23 cellular contexts compared by ENCODE assay signal in the genomic region with DNA sequence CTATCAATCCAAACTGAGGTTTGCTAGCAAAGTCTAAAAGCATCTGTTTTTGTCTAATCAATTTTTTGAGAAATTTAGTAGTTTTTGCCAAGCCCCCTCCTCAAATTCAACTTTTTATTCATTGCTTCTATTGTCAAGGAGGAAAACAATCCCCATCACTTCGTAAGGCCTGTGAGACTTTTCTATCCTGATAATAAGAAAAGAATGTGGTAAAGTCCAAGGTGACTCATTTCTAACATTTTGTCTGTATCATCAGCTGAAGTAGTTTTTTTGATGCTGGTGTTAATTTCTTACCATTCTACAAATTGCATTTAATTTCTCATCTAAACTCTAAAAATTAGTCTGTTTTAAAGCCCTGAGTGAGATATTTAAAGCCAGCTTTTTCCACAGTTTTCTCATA. TPM values are rescaled to one million over a fixed set of nuclear protein-coding genes. Genes with fewer than 3 reads are reported as not detected.
DNase-seq lines count a peak whose midpoint lies in the region; ATAC-seq, FAIRE-seq and TF ChIP-seq lines count a peak whose summit lies in the region.
"Had no signal": no experiment of that assay in that cellular context is flagged by ENCODE, and none has a peak within 500 bp of the region (broad histone marks: within the 10 kb centered on the region; RNA-seq: fewer than 3 reads in every experiment).

No MANE protein-coding gene starts in this region.

- H3K27ac ChIP-seq in IMR-90 (ENCODE audit: insufficient read depth, low read length) (no peak overlapping the region), GM12878 (ENCODE audit: control insufficient read depth, insufficient read depth) (no peak overlapping the region), body of pancreas (no peak overlapping the region)
- H3K27ac ChIP-seq: lower lobe of right lung, right lobe of liver, stomach, WERI-Rb-1 had no signal

- no CpG with 5 or more reads among the region's 1 CpG for whole genome bisulfite sequencing in IMR-90 (ENCODE audit: extremely low coverage in 2 of 2, insufficient read length in 1 of 2), 2 experiments
- 8% methylated on average over 1 of the region's 1 CpG for WGBS in GM12878 (ENCODE audit: insufficient coverage, insufficient replicate concordance, low lambda C conversion rate, missing lambda C conversion rate)
- 83 to 94% methylated on average over 1 of the region's 1 CpG for WGBS in body of pancreas, 2 donors

- H3K9me3 ChIP-seq in IMR-90 (ENCODE audit: control insufficient read depth, insufficient read depth, low read length) = no peaks in the 10 kb centered on the region
- H3K9me3 ChIP-seq in GM12878 (replicated peaks; ENCODE audit: control insufficient read depth, insufficient read depth, low read length) = no peaks in the 10 kb centered on the region
- no peaks in the 10 kb centered on the region for H3K9me3 ChIP-seq in body of pancreas
- H3K9me3 ChIP-seq: Caco-2, lower lobe of right lung, right lobe of liver, stomach had no signal

- SMC1A ChIA-PET in GM12878 (lab: Charles Lee; ENCODE audit: uncharacterized antibody, unreplicated experiment) = interaction anchor here (1.0 kb wide), 1 partner anchor 16 kb away, joined by 4 read pairs; no protein-coding TSS in a partner anchor

- no peak overlapping the region for H3K4ac ChIP-seq in IMR-90 (ENCODE audit: low read depth, low read length)

- no peak overlapping the region for H2AFZ ChIP-seq in IMR-90 (replicated peaks; ENCODE audit: low read length, poor library complexity)
- H2AFZ ChIP-seq in GM12878 (ENCODE audit: control insufficient read depth, low read depth, low read length) = no peak overlapping the region

- dilution Hi-C loops in IMR-90 (cut with HindIII; ENCODE audit: low sequenced_read_pairs, unreplicated experiment) = no loop called here

- no peak overlapping the region for H3K4me3 ChIP-seq in AG10803 (ENCODE audit: low read length)
- no peak overlapping the region for H3K4me3 ChIP-seq in IMR-90 (ENCODE audit: insufficient read depth, low read depth, low read length)
- no peak overlapping the region for H3K4me3 ChIP-seq in GM12878
- no peak overlapping the region for H3K4me3 ChIP-seq in kidney epithelial cell (ENCODE audit: low read depth, low read length)
- H3K4me3 ChIP-seq in body of pancreas = no peak overlapping the region
- H3K4me3 ChIP-seq: lower lobe of right lung, right lobe of liver, stomach had no signal

- no peaks in the 10 kb centered on the region for H3K79me2 ChIP-seq in GM12878 (ENCODE audit: control insufficient read depth, insufficient read depth, low read length)

- H4K8ac ChIP-seq in IMR-90 (ENCODE audit: low read depth in 2 of 2, low read length in 2 of 2) = no peak overlapping the region

- H3K9me1 ChIP-seq in IMR-90 (ENCODE audit: insufficient read depth, low read length) = no peaks in the 10 kb centered on the region

- TF ChIP-seq RAD21 in IMR-90 (IDR thresholded peaks at IDR 0.05; ENCODE audit: low read length) (no peak), GM12878 (IDR thresholded peaks at IDR 0.05; ENCODE audit: insufficient read depth, low read depth, low read length) (no peak)

- H3K36me3 ChIP-seq in IMR-90 (ENCODE audit: control insufficient read depth, insufficient read depth, low read length) = no peaks in the 10 kb centered on the region
- no peaks in the 10 kb centered on the region for H3K36me3 ChIP-seq in GM12878 (ENCODE audit: control insufficient read depth in 2 of 2, insufficient read depth in 2 of 2, low read length in 1 of 2)
- H3K36me3 ChIP-seq in kidney epithelial cell (ENCODE audit: control insufficient read depth, insufficient read depth, low read length) = no peaks in the 10 kb centered on the region
- no peaks in the 10 kb centered on the region for H3K36me3 ChIP-seq in body of pancreas (replicated peaks in 1 of 2; ENCODE audit: insufficient read depth in 1 of 2, low read depth in 2 of 2)
- H3K36me3 ChIP-seq: lower lobe of right lung, right lobe of liver, stomach, WERI-Rb-1 had no signal

- TF ChIP-seq EP300 in GM12878 (IDR thresholded peaks at IDR 0.05; ENCODE audit: borderline replicate concordance in 1 of 2, control insufficient read depth in 1 of 2, low read depth in 2 of 2, low read length in 2 of 2) = no peak

- FAIRE-seq in GM12878 (lab: Jason Lieb, UNC) (no peak), GM12892 (lab: Jason Lieb, UNC) (no peak)

- no peak overlapping the region for H4K5ac ChIP-seq in IMR-90 (ENCODE audit: low read depth, low read length)

- H4K20me1 ChIP-seq in IMR-90 (ENCODE audit: insufficient read depth, low read length) = no peaks in the 10 kb centered on the region
- H4K20me1 ChIP-seq in GM12878 (ENCODE audit: control insufficient read depth, insufficient read depth) = no peaks in the 10 kb centered on the region

- H4K91ac ChIP-seq in IMR-90 (ENCODE audit: insufficient read depth, low read depth, low read length) = no peak overlapping the region

- TF ChIP-seq POLR2A in IMR-90 (IDR thresholded peaks at IDR 0.05; ENCODE audit: low read depth, low read length) (no peak), GM12878 (IDR thresholded peaks at IDR 0.05; ENCODE audit: low read depth, low read length) (no peak), body of pancreas (IDR thresholded peaks at IDR 0.05) (no peak), GM12892 (IDR thresholded peaks at IDR 0.05; ENCODE audit: low read depth, low read length) (no peak)

- H2BK5ac ChIP-seq in IMR-90 (ENCODE audit: low read depth, low read length, poor library complexity, severe bottlenecking) = no peak overlapping the region

- no peak overlapping the region for H3K56ac ChIP-seq in IMR-90 (ENCODE audit: extremely low read depth, insufficient read depth, low read length)

- no peak overlapping the region for H3K9ac ChIP-seq in IMR-90 (ENCODE audit: low read depth, low read length)
- H3K9ac ChIP-seq in GM12878 (ENCODE audit: control insufficient read depth, insufficient read depth, low read length) = no peak overlapping the region

- H3K27me3 ChIP-seq in IMR-90 (ENCODE audit: control insufficient read depth, insufficient read depth, low read length) (no peaks in the 10 kb centered on the region), GM12878 (replicated peaks in 1 of 2; ENCODE audit: control insufficient read depth in 2 of 2, insufficient read depth in 2 of 2, low read length in 1 of 2) (no peaks in the 10 kb centered on the region), kidney epithelial cell (ENCODE audit: control insufficient read depth, insufficient read depth, low read length) (no peaks in the 10 kb centered on the region), body of pancreas (no peaks in the 10 kb centered on the region)
- H3K27me3 ChIP-seq: right lobe of liver, stomach had no signal

- RAD21 ChIA-PET in GM12878 (lab: Charles Lee; ENCODE audit: unreplicated experiment) = no interaction called here

- no peak overlapping the region; the same call in 1 of the 2 replicates for H3K18ac ChIP-seq in IMR-90 (ENCODE audit: low read depth, low read length)

- no peak overlapping the region for H2BK120ac ChIP-seq in IMR-90 (ENCODE audit: low read depth, low read length)

- TF ChIP-seq CTCF in AG10803 (conservative IDR thresholded peaks at IDR 0.05; ENCODE audit: low read length) = no peak
- TF ChIP-seq CTCF in IMR-90 (conservative IDR thresholded peaks at IDR 0.05; ENCODE audit: low read depth, low read length) = no peak
- no peak for TF ChIP-seq CTCF in GM12878 (IDR thresholded peaks at IDR 0.05 in 2 of 3, conservative IDR thresholded peaks at IDR 0.05 in 1 of 3; ENCODE audit: control insufficient read depth in 2 of 3, extremely low read depth in 1 of 3, insufficient read depth in 1 of 3, low read depth in 3 of 3, low read length in 3 of 3)
- TF ChIP-seq CTCF in kidney epithelial cell (IDR thresholded peaks at IDR 0.05; ENCODE audit: insufficient read depth, low read length, poor library complexity, severe bottlenecking) = no peak
- TF ChIP-seq CTCF in body of pancreas (IDR thresholded peaks at IDR 0.05) = no peak

- intact Hi-C loops in IMR-90 (cut with micrococcal nuclease) (loop anchor here (1.0 kb wide), 1 partner anchor 8 kb away; no protein-coding TSS in a partner anchor), GM12878 (cut with micrococcal nuclease; ENCODE audit: unreplicated experiment) (no loop called here), body of pancreas (cut with DNase I) (no loop called here)

- no peak overlapping the region for H2BK20ac ChIP-seq in IMR-90 (ENCODE audit: low read depth, low read length)

- peak; percentile 31 for DNase-seq in AG10803 (ENCODE audit: low read depth)
- peak; percentile 58 for DNase-seq in IMR-90
- DNase-seq in GM12878 (ENCODE audit: low read depth, low spot score) = no peak
- DNase-seq in kidney epithelial cell (ENCODE audit: low read depth) = peak; percentile 12
- no peak for DNase-seq in OCI-M2 (lab: John Stamatoyannopoulos, UW; ENCODE audit: unreplicated experiment)
- DNase-seq in body of pancreas = no peak
- no peak for DNase-seq in GM12892 (ENCODE audit: insufficient read length)
- DNase-seq: activated CD8-positive, alpha-beta T cell treated with anti-CD3 and anti-CD28 coated beads, Interleukin-2, amount 10 ng/mL, durations not matched to agents 7 days and 5 days; activated naive CD4-positive, alpha-beta T cell treated with anti-CD3 and anti-CD28 coated beads, Interleukin-2, amount 50 U/mL, for 16 hours; activated T-cell treated with anti-CD3 and anti-CD28 coated beads, Interleukin-2, amount 50 U/mL, for 48 hours; Caco-2; cortex of kidney; glutamatergic neuron; H7; lower lobe of right lung; NCI-H2081 treated with DMSO at 0.1 percent for 48 hours; NCI-H510A treated with DMSO at 0.1 percent for 48 hours; right lobe of liver; SHP77; stimulated activated CD4-positive, alpha-beta T cell treated with anti-CD3 and anti-CD28 coated beads, Interleukin-1b, Interleukin-23, amount 100 ng/mL, for 48 hours; stomach; WERI-Rb-1 had no signal

- in situ Hi-C loops in IMR-90 (cut with MboI; ENCODE audit: low sequenced_read_pairs) = no loop called here
- in situ Hi-C loops in GM12878 (cut with MboI) = no loop called here

- H3K4me1 ChIP-seq in IMR-90 (ENCODE audit: control insufficient read depth, insufficient read depth, low read length) = peaks cover 1% of the 10 kb centered on the region; the same call in 1 of the 2 replicates
- no peaks in the 10 kb centered on the region for H3K4me1 ChIP-seq in GM12878 (ENCODE audit: control insufficient read depth, insufficient read depth, low read length)
- no peaks in the 10 kb centered on the region for H3K4me1 ChIP-seq in body of pancreas
- H3K4me1 ChIP-seq: lower lobe of right lung, right lobe of liver had no signal

- no peak for ATAC-seq in IMR-90 (ENCODE audit: low read depth)
- 0 out of 3 replicates have a peak, but pooled peaks have one; percentile 25 for ATAC-seq in GM12878
- ATAC-seq in HG03460 (IDR thresholded peaks at IDR 0.05; ENCODE audit: unreplicated experiment) = no peak
- no peak for ATAC-seq in body of pancreas
- ATAC-seq: activated CD8-positive, alpha-beta T cell treated with anti-CD3 and anti-CD28 coated beads, Interleukin-2, amount 10 ng/mL, durations not matched to agents 7 days and 5 days; lower lobe of right lung; right lobe of liver had no signal

- H2BK15ac ChIP-seq in IMR-90 (ENCODE audit: low read depth, low read length) = no peak overlapping the region

- no TSS peak for BruUV-seq in IMR-90 (replicated peaks; lab: Mats Ljungman, UMichigan)
- BruUV-seq in GM12878 (replicated peaks; lab: Mats Ljungman, UMichigan) = no TSS peak

- H3K14ac ChIP-seq in IMR-90 (replicated peaks; ENCODE audit: low read depth, low read length) = no peak overlapping the region

- H3K79me1 ChIP-seq in IMR-90 (ENCODE audit: low read depth in 1 of 2, low read length in 2 of 2) = no peaks in the 10 kb centered on the region

- POLR2A ChIA-PET in IMR-90 (lab: Charles Lee; ENCODE audit: unreplicated experiment) = no interaction called here
- POLR2A ChIA-PET in GM12878 (lab: Charles Lee) = no interaction called here

- no peak overlapping the region for H2AK5ac ChIP-seq in IMR-90 (ENCODE audit: low read depth, low read length)

- H3K23ac ChIP-seq in IMR-90 (ENCODE audit: low read depth, low read length) = no peak overlapping the region

- no peak overlapping the region for H3K4me2 ChIP-seq in IMR-90 (ENCODE audit: low read depth, low read length)
- H3K4me2 ChIP-seq in GM12878 (ENCODE audit: control insufficient read depth, insufficient read depth) = no peak overlapping the region

- CTCF ChIA-PET in IMR-90 (lab: Yijun Ruan, JAX) = interaction anchor here (0.7 to 1.1 kb wide), 2 partner anchors 56 to 1524 kb away, joined by 3 read pairs; no protein-coding TSS in a partner anchor
- CTCF ChIA-PET in GM12878 (lab: Yijun Ruan, JAX) = interaction anchor here (2.1 to 2.4 kb wide), 2 partner anchors 14 to 32 kb away, joined by 4 to 6 read pairs; no protein-coding TSS in a partner anchor

- H2AK9ac ChIP-seq in IMR-90 (replicated peaks; ENCODE audit: low read depth, low read length, poor library complexity) = no peak overlapping the region

RNA-seq across cellular contexts. Expression of a gene that starts 11.7 kb away (rescaled TPM):
- 1.7 and 1.8 TPM in 2 replicates for total RNA-seq in IMR-90 (2012; rRNA removed)
- polyA plus RNA-seq in IMR-90 (2012; rRNA removed) = 0.55 and 0.63 TPM in 2 replicates
- polyA plus RNA-seq in IMR-90 (2012; cell fraction: cytosol; rRNA removed) = 0.11 and 0.47 TPM in 2 replicates
- 0.18 and 1.1 TPM in 2 replicates for polyA plus RNA-seq in IMR-90 (2012; cell fraction: nucleus; rRNA removed; ENCODE audit: low replicate concordance)
- total RNA-seq in GM12878 (2013; cell fraction: nucleolus; rRNA removed) = 1.7 and 2.1 TPM in 2 replicates
- total RNA-seq in GM12878 (2014; rRNA removed) = 0.11 TPM in 1 of 2 replicates, not detected in the other
- 0.22 and 0.51 TPM in 2 replicates for total RNA-seq in GM12878 (2014; rRNA removed; fragmentation: Illumina TruSeq; extraction: Trizol)
- 0.58 and 0.82 TPM in 2 replicates for total RNA-seq in GM12878 (2021)
- polyA plus RNA-seq in GM12878 (2011; ENCODE audit: low read depth) = 0.10 TPM
- polyA plus RNA-seq in GM12878 (2011; rRNA removed) = 0.19 and 0.58 TPM in 2 replicates
- polyA plus RNA-seq in GM12878 (2011; cell fraction: cytosol; rRNA removed) = 0.05 and 0.12 TPM in 2 replicates
- 0.25 and 0.28 TPM in 2 replicates for polyA plus RNA-seq in GM12878 (2011; cell fraction: nucleus; rRNA removed)
- 0.13 and 0.15 TPM in 2 replicates for polyA plus RNA-seq in GM12878 (2012)
- polyA plus RNA-seq in GM12878 (2014; fragmentation: Illumina TruSeq; extraction: Trizol) = 0.14 and 0.24 TPM in 2 replicates
- under 1 TPM; 0.06 to 0.07 TPM for polyA plus RNA-seq in GM12878 (2014; fragmentation: Nextera tagmentation; extraction: Ambion mirVana)
- 0.10 TPM in 1 of 2 replicates, not detected in the other for polyA plus RNA-seq in GM12878 (2014; rRNA removed)
- under 1 TPM in 1 of 2 experiments, not detected in 1; 0.20 TPM for polyA plus RNA-seq in GM12878 (2016; fragmentation: Nextera tagmentation; extraction: Ambion mirVana)
- polyA minus RNA-seq in GM12878 (2011; rRNA and poly(A)+ RNA removed) = 0.29 and 0.46 TPM in 2 replicates
- not detected in 2 replicates for polyA minus RNA-seq in GM12878 (2011; cell fraction: cytosol; rRNA and poly(A)+ RNA removed)
- polyA minus RNA-seq in GM12878 (2011; cell fraction: nucleus; rRNA and poly(A)+ RNA removed) = 0.48 and 0.96 TPM in 2 replicates
- total RNA-seq in kidney epithelial cell = 5.1 and 14.8 TPM in 2 replicates
- total RNA-seq in body of pancreas = 100 to 1,000 TPM in 1 of 2 donors, 10 to 100 TPM in 1; 41.0 to 113 TPM
- polyA plus RNA-seq in GM12892 (2012; ENCODE audit: missing spikeins) = 1.0 TPM

Comparison
In these comparisons a context has a peak if more than half of its experiments do, and no peak if none do; other contexts are left out.
1. DNase-seq: peak in AG10803 (single experiment), IMR-90 (single experiment) and kidney epithelial cell (single experiment); none in GM12878 (single experiment), OCI-M2 (single experiment), body of pancreas (0 of 4) and GM12892 (single experiment).